ENCODE assay signal across 7 cellular contexts in the genomic region with DNA sequence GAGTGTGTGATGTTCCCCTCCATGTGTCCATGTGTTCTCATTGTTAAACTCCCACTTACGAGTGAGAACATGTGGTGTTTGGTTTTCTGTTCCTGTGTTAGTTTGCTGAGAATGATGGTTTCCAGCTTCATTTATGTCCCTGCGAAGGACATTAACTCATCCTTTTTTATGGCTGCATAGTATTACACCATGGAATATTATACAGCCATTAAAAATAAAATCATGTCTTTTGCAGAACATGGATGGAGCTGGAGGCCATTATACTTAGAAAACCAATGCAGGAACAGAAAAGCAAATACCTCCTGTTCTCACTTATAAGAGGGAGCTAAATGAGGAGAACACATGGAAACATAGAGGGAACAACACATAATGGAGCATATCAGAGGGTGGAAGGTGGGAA. TPM values are rescaled to one million over a fixed set of nuclear protein-coding genes. Genes with fewer than 3 reads are reported as not detected.
"Had no signal": no experiment of that assay in that cellular context is flagged by ENCODE, and none has a peak within 500 bp of the region (broad histone marks: within the 10 kb centered on the region; RNA-seq: fewer than 3 reads in every experiment).

No MANE protein-coding gene starts in this region.

RNA-seq across cellular contexts. Expression of gene AGTR2, which starts 46.5 kb away (rescaled TPM):
- total RNA-seq: GM23248, GM23338, H1, H4, H7, H9, HFFc6 had no signal
- polyA plus RNA-seq: GM23248, GM23338, H1 had no signal
